Comparison of ENCODE assay signal across 8 cellular contexts in genomic region chr16:89562027-89562599, GRCh38. TPM values are rescaled to one million over a fixed set of nuclear protein-coding genes. Genes with fewer than 3 reads are reported as not detected.
DNase-seq lines count a peak whose midpoint lies in the region; ATAC-seq and TF ChIP-seq lines count a peak whose summit lies in the region.

No MANE protein-coding gene starts in this region.

- no peak for TF ChIP-seq CTCF in VCaP (conservative IDR thresholded peaks at IDR 0.05)
- no peak for TF ChIP-seq CTCF in glutamatergic neuron (IDR thresholded peaks at IDR 0.05; ENCODE audit: partially characterized antibody, unreplicated experiment)
- TF ChIP-seq CTCF in GM13976 (IDR thresholded peaks at IDR 0.05; ENCODE audit: borderline replicate concordance, control extremely low read depth, extremely low read depth, insufficient read depth, missing control alignments) = no peak

- intact Hi-C loops in activated CD4-positive, alpha-beta T cell treated with anti-CD3 and anti-CD28 coated beads, Interleukin-2, amount 10 ng/mL, durations not matched to agents 24 days and 14 days (cut with micrococcal nuclease) = no loop called here

- H3K36me3 Mint-ChIP-seq in activated CD4-positive, alpha-beta T cell treated with anti-CD3 and anti-CD28 coated beads, Interleukin-2, amount 10 ng/mL, durations not matched to agents 24 days and 14 days (ENCODE audit: low read depth) = peaks cover 49% of the 10 kb centered on the region
- H3K36me3 Mint-ChIP-seq in glutamatergic neuron (ENCODE audit: unreplicated experiment) = no peaks in the 10 kb centered on the region
- peaks cover 65% of the 10 kb centered on the region for H3K36me3 Mint-ChIP-seq in stimulated activated effector memory CD8-positive, alpha-beta T cell treated with anti-CD3 and anti-CD28 coated beads, Interleukin-12 subunit alpha, Interleukin-12 subunit beta, amount 100 ng/mL, for 72 hours

- peak overlapping the region; percentile 79; the same call in 1 of the 2 replicates for H3K27ac ChIP-seq in VCaP

- no peaks in the 10 kb centered on the region for H3K27me3 Mint-ChIP-seq in activated CD4-positive, alpha-beta T cell treated with anti-CD3 and anti-CD28 coated beads, Interleukin-2, amount 10 ng/mL, durations not matched to agents 24 days and 14 days
- peaks cover 9% of the 10 kb centered on the region for H3K27me3 Mint-ChIP-seq in glutamatergic neuron (ENCODE audit: unreplicated experiment)

- no peaks in the 10 kb centered on the region for H3K9me3 Mint-ChIP-seq in activated CD4-positive, alpha-beta T cell treated with anti-CD3 and anti-CD28 coated beads, Interleukin-2, amount 10 ng/mL, durations not matched to agents 24 days and 14 days
- H3K9me3 Mint-ChIP-seq in glutamatergic neuron (ENCODE audit: unreplicated experiment) = peaks cover 15% of the 10 kb centered on the region
- no peaks in the 10 kb centered on the region for H3K9me3 Mint-ChIP-seq in stimulated activated effector memory CD8-positive, alpha-beta T cell treated with anti-CD3 and anti-CD28 coated beads, Interleukin-12 subunit alpha, Interleukin-12 subunit beta, amount 100 ng/mL, for 72 hours

- H3K4me3 Mint-ChIP-seq in activated CD4-positive, alpha-beta T cell treated with anti-CD3 and anti-CD28 coated beads, Interleukin-2, amount 10 ng/mL, durations not matched to agents 24 days and 14 days = peak overlapping the region; percentile 94
- peak overlapping the region; percentile 89 for H3K4me3 Mint-ChIP-seq in glutamatergic neuron (ENCODE audit: unreplicated experiment)
- H3K4me3 Mint-ChIP-seq in stimulated activated effector memory CD8-positive, alpha-beta T cell treated with anti-CD3 and anti-CD28 coated beads, Interleukin-12 subunit alpha, Interleukin-12 subunit beta, amount 100 ng/mL, for 72 hours = peak overlapping the region; percentile 96

- peak; percentile 64 for DNase-seq in activated CD4-positive, alpha-beta T cell treated with anti-CD3 and anti-CD28 coated beads, Interleukin-2, amount 10 ng/mL, durations not matched to agents 24 days and 14 days
- no peak for DNase-seq in activated CD4-positive, alpha-beta T cell treated with anti-CD3 and anti-CD28 coated beads, Interleukin-2, amount 50 U/mL, for 1 hour
- DNase-seq in glutamatergic neuron (no peak), NCI-H748 treated with DMSO at 0.1 percent for 48 hours (lab: John Stamatoyannopoulos, UW) (no peak), GM13976 (ENCODE audit: low spot score) (no peak), iPS-NIHi7 (ENCODE audit: extremely low spot score) (no peak)
- DNase-seq in stimulated activated effector memory CD8-positive, alpha-beta T cell treated with anti-CD3 and anti-CD28 coated beads, Interleukin-12 subunit alpha, Interleukin-12 subunit beta, amount 100 ng/mL, for 72 hours (ENCODE audit: low spot score in 2 of 2) = no peak

- H3K27ac Mint-ChIP-seq in activated CD4-positive, alpha-beta T cell treated with anti-CD3 and anti-CD28 coated beads, Interleukin-2, amount 10 ng/mL, durations not matched to agents 24 days and 14 days = peak overlapping the region; percentile 99
- peak overlapping the region; percentile 7 for H3K27ac Mint-ChIP-seq in glutamatergic neuron (ENCODE audit: unreplicated experiment)
- H3K27ac Mint-ChIP-seq in stimulated activated effector memory CD8-positive, alpha-beta T cell treated with anti-CD3 and anti-CD28 coated beads, Interleukin-12 subunit alpha, Interleukin-12 subunit beta, amount 100 ng/mL, for 72 hours = peak overlapping the region; percentile 96

- peaks cover 49% of the 10 kb centered on the region for H3K4me1 Mint-ChIP-seq in activated CD4-positive, alpha-beta T cell treated with anti-CD3 and anti-CD28 coated beads, Interleukin-2, amount 10 ng/mL, durations not matched to agents 24 days and 14 days
- peaks cover 27% of the 10 kb centered on the region for H3K4me1 Mint-ChIP-seq in glutamatergic neuron (ENCODE audit: low read depth, unreplicated experiment)
- peaks cover 57% of the 10 kb centered on the region for H3K4me1 Mint-ChIP-seq in stimulated activated effector memory CD8-positive, alpha-beta T cell treated with anti-CD3 and anti-CD28 coated beads, Interleukin-12 subunit alpha, Interleukin-12 subunit beta, amount 100 ng/mL, for 72 hours

- ATAC-seq in stimulated activated effector memory CD8-positive, alpha-beta T cell treated with anti-CD3 and anti-CD28 coated beads, Interleukin-12 subunit alpha, Interleukin-12 subunit beta, amount 100 ng/mL, for 72 hours = no peak

- in situ Hi-C loops in GM13976 (cut with MboI; ENCODE audit: low sequenced_read_pairs, unreplicated experiment) = no loop called here

RNA-seq across cellular contexts. Expression of gene RPL13, which starts 1.6 kb away (rescaled TPM):
- total RNA-seq in activated CD4-positive, alpha-beta T cell treated with anti-CD3 and anti-CD28 coated beads, Interleukin-2, amount 10 ng/mL, durations not matched to agents 24 days and 14 days = 2,234 and 2,296 TPM in 2 replicates
- total RNA-seq in glutamatergic neuron (ENCODE audit: unreplicated experiment) = 893 TPM

RNA-seq across cellular contexts. Expression of gene CPNE7, which starts 13.4 kb away (rescaled TPM):
- 46.6 and 56.0 TPM in 2 replicates for total RNA-seq in activated CD4-positive, alpha-beta T cell treated with anti-CD3 and anti-CD28 coated beads, Interleukin-2, amount 10 ng/mL, durations not matched to agents 24 days and 14 days
- total RNA-seq in glutamatergic neuron (ENCODE audit: unreplicated experiment) = 17.8 TPM

RNA-seq across cellular contexts. Expression of gene DPEP1, which starts 51.3 kb away (rescaled TPM):
- total RNA-seq in activated CD4-positive, alpha-beta T cell treated with anti-CD3 and anti-CD28 coated beads, Interleukin-2, amount 10 ng/mL, durations not matched to agents 24 days and 14 days = not detected in 2 replicates
- 0.39 TPM for total RNA-seq in glutamatergic neuron (ENCODE audit: unreplicated experiment)

RNA-seq across cellular contexts. Expression of gene SPG7, which starts 53.9 kb away (rescaled TPM):
- 109 and 110 TPM in 2 replicates for total RNA-seq in activated CD4-positive, alpha-beta T cell treated with anti-CD3 and anti-CD28 coated beads, Interleukin-2, amount 10 ng/mL, durations not matched to agents 24 days and 14 days
- 166 TPM for total RNA-seq in glutamatergic neuron (ENCODE audit: unreplicated experiment)

Comparison
In these comparisons a context has a peak if more than half of its experiments do, and no peak if none do; other contexts are left out.
1. H3K27ac Mint-ChIP-seq: peak in every context shown above with its lines; median percentile 99 in activated CD4-positive, alpha-beta T cell treated with anti-CD3 and anti-CD28 coated beads, Interleukin-2, amount 10 ng/mL, durations not matched to agents 24 days and 14 days; 96 in stimulated activated effector memory CD8-positive, alpha-beta T cell treated with anti-CD3 and anti-CD28 coated beads, Interleukin-12 subunit alpha, Interleukin-12 subunit beta, amount 100 ng/mL, for 72 hours; 7 in glutamatergic neuron.